In the genomic region with DNA sequence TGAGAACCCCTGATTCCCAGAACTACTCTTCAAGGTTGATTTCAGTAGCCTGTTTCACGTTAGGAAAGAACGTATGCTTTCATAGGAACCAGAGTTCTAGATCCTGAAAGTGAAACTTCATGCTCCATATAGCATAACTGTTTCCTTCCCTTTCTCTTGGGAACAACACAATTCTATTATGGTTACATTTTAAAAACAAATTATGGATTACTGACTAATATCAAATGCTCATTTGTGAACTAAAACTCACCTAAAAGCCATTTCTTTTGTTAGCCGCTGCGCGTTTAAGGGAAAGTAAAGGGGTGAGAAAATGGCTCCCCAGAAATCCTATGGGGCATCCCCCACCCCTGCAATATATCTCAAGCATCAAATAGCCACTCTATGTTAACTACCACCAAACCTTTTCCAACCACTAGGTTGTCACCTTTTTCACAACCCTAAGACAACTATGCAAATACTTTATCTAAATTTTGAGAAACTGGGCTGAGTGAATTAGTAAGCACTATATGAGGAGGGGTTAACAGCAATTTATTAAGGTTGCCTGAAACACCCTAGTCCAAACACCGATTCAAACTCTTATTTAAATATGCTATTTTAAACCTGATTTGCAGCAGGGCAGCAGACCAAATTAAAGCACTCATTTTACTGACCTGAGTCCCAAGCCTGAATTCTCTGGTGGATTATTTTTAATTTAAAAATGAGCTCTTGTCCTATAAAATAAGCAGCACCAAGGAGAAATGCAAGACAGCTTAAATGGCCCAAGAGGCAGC, we compare ENCODE assay signal across 9 cellular contexts. TPM values are rescaled to one million over a fixed set of nuclear protein-coding genes. Genes with fewer than 3 reads are reported as not detected.
DNase-seq lines count a peak whose midpoint lies in the region; ATAC-seq, FAIRE-seq and TF ChIP-seq lines count a peak whose summit lies in the region.
"Had no signal": no experiment of that assay in that cellular context is flagged by ENCODE, and none has a peak within 500 bp of the region (broad histone marks: within the 10 kb centered on the region; RNA-seq: fewer than 3 reads in every experiment).

No MANE protein-coding gene starts in this region.

- FAIRE-seq in GM19239 (lab: Jason Lieb, UNC) (peak; percentile 78), HepG2 (lab: Jason Lieb, UNC) (no peak), RCC 7860 (lab: Jason Lieb, UNC) (no peak)

- POLR2A ChIA-PET in AG04450 (lab: Yijun Ruan, JAX) = no interaction called here
- POLR2A ChIA-PET in HepG2 (lab: Yijun Ruan, JAX) = interaction anchor here (0.6 to 10.5 kb wide), 10 partner anchors 8 to 36 kb away, joined by 3 to 265 read pairs (median 10); no protein-coding TSS in a partner anchor

- H2AFZ ChIP-seq in HepG2 (ENCODE audit: low read length) = no peak overlapping the region

- CTCF ChIA-PET in AG04450 (lab: Charles Lee) = interaction anchor here (3.9 kb wide), 1 partner anchor 39 kb away, joined by 17 read pairs; no protein-coding TSS in a partner anchor
- CTCF ChIA-PET in HepG2 (lab: Yijun Ruan, JAX; ENCODE audit: low intra/inter-chr PET ratio, low total read pairs) = no interaction called here

- H3K4me3 ChIP-seq in AG04450 (ENCODE audit: low read depth, low read length) (peak overlapping the region; percentile 95), HepG2 (replicated peaks in 1 of 3; ENCODE audit: insufficient read depth in 1 of 3, low read depth in 2 of 3, low read length in 3 of 3) (peak overlapping the region; percentile 97 to 100 (median 98)), thymus (ENCODE audit: low read length) (peak overlapping the region; percentile 73)

- TF ChIP-seq POLR2A in HepG2 (IDR thresholded peaks at IDR 0.05; ENCODE audit: insufficient read depth in 1 of 2, low read depth in 2 of 2, low read length in 2 of 2) = no peak; a peak in 1 of 4 replicates

- BruUV-seq in HepG2 (replicated peaks; lab: Mats Ljungman, UMichigan) = no TSS peak

- peaks cover 79% of the 10 kb centered on the region for H3K79me2 ChIP-seq in HepG2 (ENCODE audit: insufficient read depth, low read length)

- intact Hi-C loops in HepG2 (cut with micrococcal nuclease; ENCODE audit: unreplicated experiment) = loop anchor here (1.0 to 10.0 kb wide), 3 partner anchors 19 to 356 kb away; a partner anchor contains a TSS

- DNase-seq in AG04450 (ENCODE audit: low read depth, low spot score) (no peak), GM19239 (ENCODE audit: insufficient read length, low spot score) (no peak), HepG2 (ENCODE audit: low spot score) (no peak), RPMI8226 (no peak), RCC 7860 (ENCODE audit: low spot score) (no peak)
- DNase-seq in activated naive CD4-positive, alpha-beta T cell treated with anti-CD3 and anti-CD28 coated beads, Interleukin-2, amount 50 U/mL, for 16 hours = peak; percentile 66

- TF ChIP-seq CTCF in AG04450 (IDR thresholded peaks at IDR 0.05; ENCODE audit: low read depth, low read length) = no peak
- no peak for TF ChIP-seq CTCF in HepG2 (CRISPR knock-in tag; IDR thresholded peaks at IDR 0.05)

- no peak for TF ChIP-seq EP300 in HepG2 (IDR thresholded peaks at IDR 0.05; ENCODE audit: low read depth in 2 of 2, low read length in 2 of 2)
- no peak for TF ChIP-seq EP300 in HepG2 (CRISPR knock-in tag; IDR thresholded peaks at IDR 0.05; ENCODE audit: borderline replicate concordance)

- no peak overlapping the region for H3K27ac ChIP-seq in AG04450 (ENCODE audit: low read depth, low read length)
- H3K27ac ChIP-seq in HepG2 (ENCODE audit: extremely low read length, insufficient read depth, low read length) = peak overlapping the region; percentile 99
- H3K27ac ChIP-seq in thymus (ENCODE audit: low read depth) = peak overlapping the region; percentile 37

- peaks cover 63% of the 10 kb centered on the region for H3K4me1 ChIP-seq in HepG2 (ENCODE audit: insufficient read depth, low read length)
- H3K4me1 ChIP-seq in thymus (ENCODE audit: control insufficient read depth, insufficient read depth, low read length) = peaks cover 8% of the 10 kb centered on the region

- in situ Hi-C loops in HepG2 (cut with HindIII; ENCODE audit: extremely low pct_ligation_motif_present, low pct_unique_long_range_greater_than_20kb) = no loop called here

- 2% methylated on average over 6 of the region's 6 CpGs for WGBS in HepG2 (ENCODE audit: low lambda C conversion rate)
- 44% methylated on average over 6 of the region's 6 CpGs for WGBS in thymus

- H3K9me3 ChIP-seq in AG04450 (ENCODE audit: control insufficient read depth, insufficient read depth, low read length) (no peaks in the 10 kb centered on the region), HepG2 (ENCODE audit: low read length) (no peaks in the 10 kb centered on the region), thymus (ENCODE audit: control insufficient read depth) (no peaks in the 10 kb centered on the region)

- H3K36me3 ChIP-seq in HepG2 (replicated peaks in 1 of 2; ENCODE audit: control insufficient read depth in 1 of 2, insufficient read depth in 2 of 2, low read length in 2 of 2) = peaks cover 2 to 20% of the 10 kb centered on the region in 2 experiments; a peak in 4 of 5 replicates
- H3K36me3 ChIP-seq in thymus (ENCODE audit: control insufficient read depth, insufficient read depth) = no peaks in the 10 kb centered on the region

- H3K4me2 ChIP-seq in HepG2 (ENCODE audit: low read depth, low read length) = peak overlapping the region; percentile 83

- peak overlapping the region; percentile 99 for H3K9ac ChIP-seq in HepG2 (ENCODE audit: insufficient read depth, low read depth, low read length)

- peak; percentile 25 for ATAC-seq in HG03558 (IDR thresholded peaks at IDR 0.05; ENCODE audit: extremely low read depth, unreplicated experiment)
- ATAC-seq in HepG2 = no peak

- no peaks in the 10 kb centered on the region for H3K27me3 ChIP-seq in AG04450 (ENCODE audit: control insufficient read depth, insufficient read depth, low read length)
- H3K27me3 ChIP-seq in HepG2 (ENCODE audit: control insufficient read depth in 1 of 2, insufficient read depth in 2 of 2, low read length in 2 of 2) = no peaks in the 10 kb centered on the region; a peak in 2 of 5 replicates
- H3K27me3 ChIP-seq in thymus (ENCODE audit: control insufficient read depth, insufficient read depth) = no peaks in the 10 kb centered on the region

- no peak for TF ChIP-seq RAD21 in HepG2 (CRISPR knock-in tag; IDR thresholded peaks at IDR 0.05)

- peaks cover 52% of the 10 kb centered on the region for H4K20me1 ChIP-seq in HepG2 (ENCODE audit: insufficient read depth, low read length)

RNA-seq across cellular contexts. Expression of a gene that starts 2.4 kb away (rescaled TPM):
- polyA plus RNA-seq in AG04450 (2011; rRNA removed) = 31.1 and 36.2 TPM in 2 replicates
- 42.6 and 69.6 TPM in 2 replicates for polyA minus RNA-seq in AG04450 (2011; rRNA and poly(A)+ RNA removed)
- 71.8 and 79.5 TPM in 2 replicates for total RNA-seq in HepG2 (2016; rRNA removed; fragmentation: Illumina TruSeq; extraction: Trizol)
- 41.9 and 49.0 TPM in 2 replicates for total RNA-seq in HepG2 (2016; cell fraction: cytosol; rRNA removed; fragmentation: Illumina TruSeq; extraction: Trizol; ENCODE audit: low read depth)
- total RNA-seq in HepG2 (2016; cell fraction: insoluble cytoplasmic fraction; rRNA removed; fragmentation: Illumina TruSeq; extraction: Trizol) = 64.5 and 73.0 TPM in 2 replicates
- 102 and 124 TPM in 2 replicates for total RNA-seq in HepG2 (2016; cell fraction: membrane; rRNA removed; fragmentation: Illumina TruSeq; extraction: Trizol)
- total RNA-seq in HepG2 (2016; cell fraction: nucleus; rRNA removed; fragmentation: Illumina TruSeq; extraction: Trizol) = 38.0 and 42.7 TPM in 2 replicates
- polyA plus RNA-seq in HepG2 (2011; rRNA removed) = 117 and 140 TPM in 2 replicates
- 63.7 and 115 TPM in 2 replicates for polyA plus RNA-seq in HepG2 (2011; cell fraction: cytosol; rRNA removed)
- 132 and 149 TPM in 2 replicates for polyA plus RNA-seq in HepG2 (2011; cell fraction: nucleus; rRNA removed)
- 62.2 and 69.8 TPM in 2 replicates for polyA plus RNA-seq in HepG2 (2012)
- polyA plus RNA-seq in HepG2 (2016; cell fraction: cytosol; fragmentation: Illumina TruSeq; extraction: Trizol; ENCODE audit: low read depth) = 51.8 and 68.8 TPM in 2 replicates
- 103 and 110 TPM in 2 replicates for polyA plus RNA-seq in HepG2 (2016; cell fraction: insoluble cytoplasmic fraction; fragmentation: Illumina TruSeq; extraction: Trizol; ENCODE audit: low read depth)
- 106 and 126 TPM in 2 replicates for polyA plus RNA-seq in HepG2 (2016; cell fraction: membrane; fragmentation: Illumina TruSeq; extraction: Trizol; ENCODE audit: low read depth)
- polyA plus RNA-seq in HepG2 (2016; cell fraction: nucleus; fragmentation: Illumina TruSeq; extraction: Trizol; ENCODE audit: insufficient read depth, low read depth) = 70.3 and 71.0 TPM in 2 replicates
- 134 and 280 TPM in 2 replicates for polyA minus RNA-seq in HepG2 (2011; rRNA and poly(A)+ RNA removed; ENCODE audit: low replicate concordance)
- polyA minus RNA-seq in HepG2 (2011; cell fraction: cytosol; rRNA and poly(A)+ RNA removed) = 79.8 and 91.3 TPM in 2 replicates
- 24.6 and 28.0 TPM in 2 replicates for polyA minus RNA-seq in HepG2 (2011; cell fraction: nucleus; rRNA and poly(A)+ RNA removed)
- polyA plus RNA-seq in thymus = 22.4 TPM

RNA-seq across cellular contexts. Expression of a gene that starts 56.9 kb away (rescaled TPM):
- polyA plus RNA-seq in AG04450 (2011; rRNA removed) (not detected in 2 replicates), HepG2 (2011; rRNA removed) (0.03 TPM in 1 of 2 replicates, not detected in the other), thymus (0.02 TPM)
- polyA minus RNA-seq in AG04450 (2011; rRNA and poly(A)+ RNA removed) = 0.13 and 0.18 TPM in 2 replicates
- total RNA-seq in HepG2 (2016; rRNA removed; fragmentation: Illumina TruSeq; extraction: Trizol) = not detected in 2 replicates
- 0.18 TPM in 1 of 2 replicates, not detected in the other for total RNA-seq in HepG2 (2016; cell fraction: cytosol; rRNA removed; fragmentation: Illumina TruSeq; extraction: Trizol; ENCODE audit: low read depth)
- 0.09 TPM in 1 of 2 replicates, not detected in the other for total RNA-seq in HepG2 (2016; cell fraction: insoluble cytoplasmic fraction; rRNA removed; fragmentation: Illumina TruSeq; extraction: Trizol)
- total RNA-seq in HepG2 (2016; cell fraction: membrane; rRNA removed; fragmentation: Illumina TruSeq; extraction: Trizol) = 0.15 TPM in 1 of 2 replicates, not detected in the other
- total RNA-seq in HepG2 (2016; cell fraction: nucleus; rRNA removed; fragmentation: Illumina TruSeq; extraction: Trizol) = 0.28 TPM in 1 of 2 replicates, not detected in the other
- 0.03 and 0.18 TPM in 2 replicates for polyA plus RNA-seq in HepG2 (2011; cell fraction: cytosol; rRNA removed)
- 0.10 and 0.48 TPM in 2 replicates for polyA plus RNA-seq in HepG2 (2011; cell fraction: nucleus; rRNA removed)
- 0.15 TPM in 1 of 2 replicates, not detected in the other for polyA plus RNA-seq in HepG2 (2012)
- polyA plus RNA-seq in HepG2 (2016; cell fraction: cytosol; fragmentation: Illumina TruSeq; extraction: Trizol; ENCODE audit: low read depth) = not detected in 2 replicates
- not detected in 2 replicates for polyA plus RNA-seq in HepG2 (2016; cell fraction: insoluble cytoplasmic fraction; fragmentation: Illumina TruSeq; extraction: Trizol; ENCODE audit: low read depth)
- polyA plus RNA-seq in HepG2 (2016; cell fraction: membrane; fragmentation: Illumina TruSeq; extraction: Trizol; ENCODE audit: low read depth) = not detected in 2 replicates
- polyA plus RNA-seq in HepG2 (2016; cell fraction: nucleus; fragmentation: Illumina TruSeq; extraction: Trizol; ENCODE audit: insufficient read depth, low read depth) = not detected in 2 replicates
- 0.09 and 0.32 TPM in 2 replicates for polyA minus RNA-seq in HepG2 (2011; rRNA and poly(A)+ RNA removed; ENCODE audit: low replicate concordance)
- polyA minus RNA-seq in HepG2 (2011; cell fraction: cytosol; rRNA and poly(A)+ RNA removed) = 0.30 TPM in 1 of 2 replicates, not detected in the other
- 0.26 and 0.50 TPM in 2 replicates for polyA minus RNA-seq in HepG2 (2011; cell fraction: nucleus; rRNA and poly(A)+ RNA removed)
- total RNA-seq: myocyte had no signal
